ENCODE assay signal across 12 cellular contexts in the genomic region with DNA sequence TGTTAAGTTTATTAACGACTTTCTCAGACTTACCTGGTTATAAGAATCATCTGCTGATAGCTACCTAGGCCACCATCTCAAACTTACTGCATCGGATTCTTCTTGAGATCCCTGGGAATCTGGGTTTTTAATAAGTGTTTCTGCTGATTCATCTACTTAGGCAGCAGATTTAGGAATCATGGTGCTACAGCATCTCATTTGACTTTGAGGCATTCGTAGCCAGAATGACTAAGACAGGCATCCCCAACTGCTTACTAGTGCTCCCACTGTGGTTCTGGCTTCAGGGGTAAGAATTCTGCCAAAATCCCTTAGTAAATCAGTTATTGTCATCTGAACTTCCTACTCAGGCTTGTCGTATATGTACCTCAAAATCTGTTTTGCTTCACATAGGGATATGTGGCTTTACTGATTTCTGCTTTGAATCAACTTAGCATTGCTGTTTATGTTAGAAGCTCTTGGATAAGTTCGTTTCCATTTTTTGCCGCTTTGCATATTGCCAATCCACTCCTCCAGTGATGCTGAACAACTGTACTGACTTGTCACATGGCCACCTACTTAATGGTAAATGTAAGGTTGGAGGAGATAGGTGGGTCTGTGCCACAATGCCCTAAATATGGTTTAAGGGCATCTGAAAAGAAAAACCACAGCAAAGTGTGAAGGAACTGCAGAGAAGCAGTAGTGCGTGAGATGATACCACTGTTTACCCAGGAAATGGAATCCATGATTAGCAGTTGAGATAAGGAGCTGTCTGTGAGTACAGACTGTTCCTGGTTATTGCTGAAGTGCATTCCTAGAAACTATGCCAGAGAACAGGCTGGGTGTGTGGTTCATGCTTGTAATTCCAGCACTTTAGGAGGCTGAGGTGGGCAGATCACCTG.
A peak's percentile ranks its signal among the peaks of the same experiment; 100 is the strongest.
DNase-seq lines count a peak whose midpoint lies in the region; ATAC-seq and TF ChIP-seq lines count a peak whose summit lies in the region.
"Had no signal": no experiment of that assay in that cellular context is flagged by ENCODE, and none has a peak within 500 bp of the region (broad histone marks: within the 10 kb centered on the region; RNA-seq: fewer than 3 reads in every experiment).

No MANE protein-coding gene starts in this region.

- H3K27ac ChIP-seq in CD8-positive, alpha-beta memory T cell (ENCODE audit: low read depth, low read length) = no peak overlapping the region
- H3K27ac ChIP-seq: skin epidermis had no signal

- POLR2A ChIA-PET in CD8-positive, alpha-beta memory T cell (lab: Charles Lee) = no interaction called here

- CTCF ChIA-PET in CD8-positive, alpha-beta memory T cell (lab: Charles Lee) = interaction anchor here (3.0 kb wide), 1 partner anchor 296 kb away, joined by 24 read pairs; no protein-coding TSS in a partner anchor

- no peaks in the 10 kb centered on the region for H3K4me1 ChIP-seq in CD8-positive, alpha-beta memory T cell (ENCODE audit: insufficient read depth, low read length)

- H3K4me3 ChIP-seq in CD8-positive, alpha-beta memory T cell (ENCODE audit: low read length) = no peak overlapping the region
- H3K4me3 ChIP-seq in MG63 = no peak overlapping the region
- H3K4me3 ChIP-seq: skin epidermis had no signal

- H3K4me1 Mint-ChIP-seq in CD8-positive, alpha-beta memory T cell = peaks cover 9 to 15% (median 12%) of the 10 kb centered on the region in 3 donors
- H3K4me1 Mint-ChIP-seq in chondrocyte (ENCODE audit: low read depth) (peaks cover 23% of the 10 kb centered on the region), nephron progenitor cell (no peaks in the 10 kb centered on the region)

- no peak for DNase-seq in CD8-positive, alpha-beta memory T cell
- DNase-seq in MG63 (peak; percentile 40), chondrocyte (ENCODE audit: low spot score) (no peak), nephron progenitor cell (no peak), CD1c-positive myeloid dendritic cell (ENCODE audit: extremely low spot score) (no peak), C1 segment of cervical spinal cord (lab: John Stamatoyannopoulos, UW) (no peak), OCI-M1 (lab: John Stamatoyannopoulos, UW) (no peak)
- DNase-seq: activated T-cell treated with anti-CD3 and anti-CD28 coated beads, Interleukin-2, amount 50 U/mL, for 1 hour; hypothalamus; NCI-H774 had no signal

- peaks cover 11 to 57% (median 18%) of the 10 kb centered on the region in 3 donors for H3K36me3 Mint-ChIP-seq in CD8-positive, alpha-beta memory T cell
- H3K36me3 Mint-ChIP-seq in chondrocyte (ENCODE audit: low read depth) (peaks cover 12% of the 10 kb centered on the region), nephron progenitor cell (ENCODE audit: low read depth) (peaks cover 65% of the 10 kb centered on the region)

- TF ChIP-seq CTCF in chondrocyte (IDR thresholded peaks at IDR 0.05) = no peak
- TF ChIP-seq CTCF in nephron progenitor cell (IDR thresholded peaks at IDR 0.05) = no peak

- no peaks in the 10 kb centered on the region for H3K27me3 Mint-ChIP-seq in CD8-positive, alpha-beta memory T cell
- H3K27me3 Mint-ChIP-seq in chondrocyte (ENCODE audit: low read depth) (no peaks in the 10 kb centered on the region), nephron progenitor cell (ENCODE audit: low read depth, poor library complexity) (peaks cover 2% of the 10 kb centered on the region)

- no peak overlapping the region for H3K4me3 Mint-ChIP-seq in CD8-positive, alpha-beta memory T cell
- H3K4me3 Mint-ChIP-seq in chondrocyte (ENCODE audit: unreplicated experiment) (no peak overlapping the region), nephron progenitor cell (no peak overlapping the region)

- no peaks in the 10 kb centered on the region for H3K27me3 ChIP-seq in CD8-positive, alpha-beta memory T cell (ENCODE audit: insufficient read depth, low read length, poor library complexity, severe bottlenecking)
- no peaks in the 10 kb centered on the region for H3K27me3 ChIP-seq in MG63

- H3K36me3 ChIP-seq in CD8-positive, alpha-beta memory T cell (ENCODE audit: insufficient read depth, low read length) = peaks cover 9% of the 10 kb centered on the region
- peaks cover 77% of the 10 kb centered on the region for H3K36me3 ChIP-seq in MG63

- H3K27ac Mint-ChIP-seq in CD8-positive, alpha-beta memory T cell = peak overlapping the region; percentile 3 to 86 (median 58)
- H3K27ac Mint-ChIP-seq in chondrocyte (ENCODE audit: unreplicated experiment) (peak overlapping the region; percentile 87), nephron progenitor cell (peak overlapping the region; percentile 57)

- no peak for ATAC-seq in GM21515 (IDR thresholded peaks at IDR 0.05; ENCODE audit: unreplicated experiment)

- no peaks in the 10 kb centered on the region for H3K9me3 ChIP-seq in CD8-positive, alpha-beta memory T cell (ENCODE audit: low read length)
- no peaks in the 10 kb centered on the region for H3K9me3 ChIP-seq in MG63

- H3K9me3 Mint-ChIP-seq in CD8-positive, alpha-beta memory T cell = no peaks in the 10 kb centered on the region
- H3K9me3 Mint-ChIP-seq in chondrocyte (ENCODE audit: low read depth) = no peaks in the 10 kb centered on the region
- no peaks in the 10 kb centered on the region for H3K9me3 Mint-ChIP-seq in nephron progenitor cell
